ENCODE assay signal across 10 cellular contexts in genomic region chr22:19169002-19169946, GRCh38. TPM values are rescaled to one million over a fixed set of nuclear protein-coding genes. Genes with fewer than 3 reads are reported as not detected.
DNase-seq lines count a peak whose midpoint lies in the region; ATAC-seq lines count a peak whose summit lies in the region.
"Had no signal": no experiment of that assay in that cellular context is flagged by ENCODE, and none has a peak within 500 bp of the region (broad histone marks: within the 10 kb centered on the region; RNA-seq: fewer than 3 reads in every experiment).

No MANE protein-coding gene starts in this region.

- ATAC-seq in GM21447 (IDR thresholded peaks at IDR 0.05; ENCODE audit: unreplicated experiment) (no peak), HG03025 (IDR thresholded peaks at IDR 0.05; ENCODE audit: low FRiP score, unreplicated experiment) (no peak)

- peak overlapping the region; percentile 55 for H3K4me3 Mint-ChIP-seq in activated T-cell treated with anti-CD3 and anti-CD28 coated beads, Interleukin-2, amount 50 U/mL, for 24 hours
- peak overlapping the region; percentile 45 for H3K4me3 Mint-ChIP-seq in activated T-helper 2 cell treated with anti-CD3 and anti-CD28 coated beads, Interferon-gamma antibody, Interleukin-2, Interleukin-4, amounts not matched to agents 10 μg/mL and 5 μg/mL and 100 μg/mL, durations not matched to agents 14 hours and 24 hours and 36 hours (ENCODE audit: low read depth)
- peak overlapping the region in 4 of 5 donors; percentile 14 to 90 (median 34) for H3K4me3 Mint-ChIP-seq in immature natural killer cell

- H3K36me3 ChIP-seq in subcutaneous abdominal adipose tissue (ENCODE audit: control insufficient read depth in 5 of 5, insufficient read depth in 5 of 5, low read length in 5 of 5): peaks cover 0 to 2% (median 0%) of the 10 kb centered on the region in 5 donors

- intact Hi-C loops in activated T-helper 2 cell treated with anti-CD3 and anti-CD28 coated beads, Interferon-gamma antibody, Interleukin-2, Interleukin-4, amounts not matched to agents 10 μg/mL and 5 μg/mL and 100 μg/mL, durations not matched to agents 14 hours and 24 hours and 36 hours (cut with micrococcal nuclease): no loop called here

- H3K4me1 ChIP-seq in subcutaneous abdominal adipose tissue (ENCODE audit: control insufficient read depth in 5 of 5, insufficient read depth in 5 of 5, low read length in 5 of 5): peaks cover 19 to 49% (median 48%) of the 10 kb centered on the region in 5 donors

- peaks cover 30% of the 10 kb centered on the region for H3K36me3 Mint-ChIP-seq in activated T-cell treated with anti-CD3 and anti-CD28 coated beads, Interleukin-2, amount 50 U/mL, for 24 hours (ENCODE audit: low read depth)
- H3K36me3 Mint-ChIP-seq in activated T-helper 2 cell treated with anti-CD3 and anti-CD28 coated beads, Interferon-gamma antibody, Interleukin-2, Interleukin-4, amounts not matched to agents 10 μg/mL and 5 μg/mL and 100 μg/mL, durations not matched to agents 14 hours and 24 hours and 36 hours (ENCODE audit: low read depth): peaks cover 11% of the 10 kb centered on the region
- H3K36me3 Mint-ChIP-seq in immature natural killer cell: no peaks in the 10 kb centered on the region

- H3K4me3 ChIP-seq in subcutaneous abdominal adipose tissue (ENCODE audit: low read depth in 1 of 5, low read length in 5 of 5): peak overlapping the region in 4 of 5 donors; percentile 6 to 47 (median 22)

- DNase-seq in activated T-cell treated with anti-CD3 and anti-CD28 coated beads, Interleukin-2, amount 50 U/mL, for 24 hours: peak; percentile 45
- DNase-seq in activated T-cell treated with anti-CD3 and anti-CD28 coated beads, Interleukin-2, amount 50 U/mL, for 1 hour: no peak
- no peak for DNase-seq in activated T-helper 2 cell treated with anti-CD3 and anti-CD28 coated beads, Interferon-gamma antibody, Interleukin-2, Interleukin-4, amounts not matched to agents 10 μg/mL and 5 μg/mL and 100 μg/mL, durations not matched to agents 14 hours and 24 hours and 36 hours (ENCODE audit: low spot score)
- no peak for DNase-seq in immature natural killer cell
- no peak for DNase-seq in RPMI8226

- peak overlapping the region in 3 of 5 donors; percentile 26 to 65 (median 30) for H3K9ac ChIP-seq in subcutaneous abdominal adipose tissue (ENCODE audit: low read length in 5 of 5)

- no peaks in the 10 kb centered on the region for H3K9me3 ChIP-seq in subcutaneous abdominal adipose tissue (ENCODE audit: control insufficient read depth in 5 of 5, low read length in 5 of 5)

- no peak overlapping the region for H3K27ac ChIP-seq in subcutaneous abdominal adipose tissue (ENCODE audit: low read depth, low read length)

- peaks cover 49% of the 10 kb centered on the region for H3K27me3 Mint-ChIP-seq in activated T-cell treated with anti-CD3 and anti-CD28 coated beads, Interleukin-2, amount 50 U/mL, for 24 hours
- peaks cover 32% of the 10 kb centered on the region for H3K27me3 Mint-ChIP-seq in activated T-helper 2 cell treated with anti-CD3 and anti-CD28 coated beads, Interferon-gamma antibody, Interleukin-2, Interleukin-4, amounts not matched to agents 10 μg/mL and 5 μg/mL and 100 μg/mL, durations not matched to agents 14 hours and 24 hours and 36 hours (ENCODE audit: low read depth)
- H3K27me3 Mint-ChIP-seq in immature natural killer cell (ENCODE audit: low read depth in 3 of 3): peaks cover 13 to 30% (median 18%) of the 10 kb centered on the region in 3 donors

- H3K4me1 Mint-ChIP-seq in activated T-cell treated with anti-CD3 and anti-CD28 coated beads, Interleukin-2, amount 50 U/mL, for 24 hours (ENCODE audit: low read depth): peaks cover 39% of the 10 kb centered on the region
- peaks cover 21% of the 10 kb centered on the region for H3K4me1 Mint-ChIP-seq in activated T-helper 2 cell treated with anti-CD3 and anti-CD28 coated beads, Interferon-gamma antibody, Interleukin-2, Interleukin-4, amounts not matched to agents 10 μg/mL and 5 μg/mL and 100 μg/mL, durations not matched to agents 14 hours and 24 hours and 36 hours (ENCODE audit: low read depth)
- H3K4me1 Mint-ChIP-seq in immature natural killer cell: peaks cover 26 to 30% of the 10 kb centered on the region in 2 donors

- H3K27ac Mint-ChIP-seq in activated T-cell treated with anti-CD3 and anti-CD28 coated beads, Interleukin-2, amount 50 U/mL, for 24 hours: no peak overlapping the region
- no peak overlapping the region for H3K27ac Mint-ChIP-seq in activated T-helper 2 cell treated with anti-CD3 and anti-CD28 coated beads, Interferon-gamma antibody, Interleukin-2, Interleukin-4, amounts not matched to agents 10 μg/mL and 5 μg/mL and 100 μg/mL, durations not matched to agents 14 hours and 24 hours and 36 hours
- H3K27ac Mint-ChIP-seq in immature natural killer cell: peak overlapping the region in 2 of 6 donors; percentile 40 to 76

- peaks cover 29 to 38% (median 37%) of the 10 kb centered on the region in 5 donors for H3K27me3 ChIP-seq in subcutaneous abdominal adipose tissue (ENCODE audit: control insufficient read depth in 5 of 5, insufficient read depth in 4 of 5, low read length in 5 of 5)

- no peaks in the 10 kb centered on the region for H3K9me3 Mint-ChIP-seq in activated T-cell treated with anti-CD3 and anti-CD28 coated beads, Interleukin-2, amount 50 U/mL, for 24 hours
- H3K9me3 Mint-ChIP-seq in activated T-helper 2 cell treated with anti-CD3 and anti-CD28 coated beads, Interferon-gamma antibody, Interleukin-2, Interleukin-4, amounts not matched to agents 10 μg/mL and 5 μg/mL and 100 μg/mL, durations not matched to agents 14 hours and 24 hours and 36 hours: no peaks in the 10 kb centered on the region
- no peaks in the 10 kb centered on the region for H3K9me3 Mint-ChIP-seq in immature natural killer cell

RNA-seq across cellular contexts. Expression of gene SLC25A1, which starts 9.3 kb away (rescaled TPM):
- total RNA-seq in activated T-helper 2 cell treated with anti-CD3 and anti-CD28 coated beads, Interferon-gamma antibody, Interleukin-2, Interleukin-4, amounts not matched to agents 10 μg/mL and 5 μg/mL and 100 μg/mL, durations not matched to agents 14 hours and 24 hours and 36 hours: 52.0 and 53.1 TPM in 2 replicates
- 10 to 100 TPM; 53.6 to 78.7 (median 57.6) TPM for polyA plus RNA-seq in immature natural killer cell

RNA-seq across cellular contexts. Expression of gene GSC2, which starts 19.2 kb away (rescaled TPM):
- total RNA-seq in activated T-helper 2 cell treated with anti-CD3 and anti-CD28 coated beads, Interferon-gamma antibody, Interleukin-2, Interleukin-4, amounts not matched to agents 10 μg/mL and 5 μg/mL and 100 μg/mL, durations not matched to agents 14 hours and 24 hours and 36 hours: not detected in 2 replicates
- not detected for polyA plus RNA-seq in immature natural killer cell
- polyA plus RNA-seq: adipose tissue had no signal

RNA-seq across cellular contexts. Expression of gene ESS2, which starts 24.8 kb away (rescaled TPM):
- total RNA-seq in activated T-helper 2 cell treated with anti-CD3 and anti-CD28 coated beads, Interferon-gamma antibody, Interleukin-2, Interleukin-4, amounts not matched to agents 10 μg/mL and 5 μg/mL and 100 μg/mL, durations not matched to agents 14 hours and 24 hours and 36 hours: 19.4 and 20.3 TPM in 2 replicates
- 10 to 100 TPM in 1 of 3 donors, 1 to 10 TPM in 2; 1.6 to 13.2 (median 4.8) TPM for polyA plus RNA-seq in immature natural killer cell

RNA-seq across cellular contexts. Expression of gene TSSK2, which starts 38.2 kb away (rescaled TPM):
- total RNA-seq in activated T-helper 2 cell treated with anti-CD3 and anti-CD28 coated beads, Interferon-gamma antibody, Interleukin-2, Interleukin-4, amounts not matched to agents 10 μg/mL and 5 μg/mL and 100 μg/mL, durations not matched to agents 14 hours and 24 hours and 36 hours: not detected in 2 replicates
- not detected for polyA plus RNA-seq in immature natural killer cell
- total RNA-seq: lower leg skin had no signal

RNA-seq across cellular contexts. Expression of gene DGCR2, which starts 47.1 kb away (rescaled TPM):
- total RNA-seq in activated T-helper 2 cell treated with anti-CD3 and anti-CD28 coated beads, Interferon-gamma antibody, Interleukin-2, Interleukin-4, amounts not matched to agents 10 μg/mL and 5 μg/mL and 100 μg/mL, durations not matched to agents 14 hours and 24 hours and 36 hours: 20.8 and 22.5 TPM in 2 replicates
- 10 to 100 TPM; 19.4 to 51.7 (median 31.6) TPM for polyA plus RNA-seq in immature natural killer cell
